ENCODE assay signal across 1 cellular context in the genomic region with DNA sequence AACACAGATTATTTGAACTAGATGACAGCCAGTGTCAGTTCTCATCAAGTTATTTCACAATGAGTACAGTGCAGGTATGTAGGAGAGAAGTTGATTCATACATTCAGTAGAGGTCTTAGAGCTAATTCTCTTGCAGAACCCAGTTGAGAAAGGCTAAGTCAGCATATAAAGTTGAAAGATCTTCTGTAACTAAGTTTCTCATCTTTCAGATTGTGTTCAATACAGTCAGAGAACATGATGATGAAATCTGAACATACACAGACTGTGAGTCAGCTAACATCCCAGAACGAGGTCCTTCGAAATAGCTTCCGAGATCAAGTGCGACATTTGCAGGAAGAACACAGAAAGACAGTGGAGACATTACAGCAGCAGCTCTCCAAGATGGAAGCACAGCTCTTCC.
A peak's percentile ranks its signal among the peaks of the same experiment; 100 is the strongest.
TF ChIP-seq lines count a peak whose summit lies in the region.

No MANE protein-coding gene starts in this region.

TF ChIP-seq in HepG2, 621 proteins besides CTCF, POLR2A, EP300 and RAD21:
- TF ChIP-seq ZFP62 (CRISPR knock-in tag; IDR thresholded peaks at IDR 0.05), result no peak
- TF ChIP-seq CEBPG (CRISPR knock-in tag; IDR thresholded peaks at IDR 0.05), result peak; percentile 65
- TF ChIP-seq, protein P1, sequence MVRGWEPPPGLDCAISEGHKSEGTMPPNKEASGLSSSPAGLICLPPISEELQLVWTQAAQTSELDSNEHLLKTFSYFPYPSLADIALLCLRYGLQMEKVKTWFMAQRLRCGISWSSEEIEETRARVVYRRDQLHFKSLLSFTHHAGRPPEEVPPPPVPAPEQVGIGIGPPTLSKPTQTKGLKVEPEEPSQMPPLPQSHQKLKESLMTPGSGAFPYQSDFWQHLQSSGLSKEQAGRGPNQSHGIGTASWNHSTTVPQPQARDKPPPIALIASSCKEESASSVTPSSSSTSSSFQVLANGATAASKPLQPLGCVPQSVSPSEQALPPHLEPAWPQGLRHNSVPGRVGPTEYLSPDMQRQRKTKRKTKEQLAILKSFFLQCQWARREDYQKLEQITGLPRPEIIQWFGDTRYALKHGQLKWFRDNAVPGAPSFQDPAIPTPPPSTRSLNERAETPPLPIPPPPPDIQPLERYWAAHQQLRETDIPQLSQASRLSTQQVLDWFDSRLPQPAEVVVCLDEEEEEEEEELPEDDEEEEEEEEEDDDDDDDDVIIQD (CRISPR knock-in tag; IDR thresholded peaks at IDR 0.05; ENCODE audit: low read depth), result peak; percentile 49; the same call in 1 of the 2 replicates
- TF ChIP-seq NFE2 (CRISPR knock-in tag; IDR thresholded peaks at IDR 0.05), result 0 out of 2 replicates have a peak, but pooled peaks have one; percentile 27
- TF ChIP-seq ZNF597 (CRISPR knock-in tag; IDR thresholded peaks at IDR 0.05), result no peak
- TF ChIP-seq JUND (CRISPR knock-in tag; IDR thresholded peaks at IDR 0.05), result peak; percentile 47; the same call in 1 of the 2 replicates
- TF ChIP-seq, protein P2, sequence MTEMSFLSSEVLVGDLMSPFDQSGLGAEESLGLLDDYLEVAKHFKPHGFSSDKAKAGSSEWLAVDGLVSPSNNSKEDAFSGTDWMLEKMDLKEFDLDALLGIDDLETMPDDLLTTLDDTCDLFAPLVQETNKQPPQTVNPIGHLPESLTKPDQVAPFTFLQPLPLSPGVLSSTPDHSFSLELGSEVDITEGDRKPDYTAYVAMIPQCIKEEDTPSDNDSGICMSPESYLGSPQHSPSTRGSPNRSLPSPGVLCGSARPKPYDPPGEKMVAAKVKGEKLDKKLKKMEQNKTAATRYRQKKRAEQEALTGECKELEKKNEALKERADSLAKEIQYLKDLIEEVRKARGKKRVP (CRISPR knock-in tag; IDR thresholded peaks at IDR 0.05), result peak in 1 of 2 experiments; percentile 43; a peak in 1 of 4 replicates
- TF ChIP-seq ATF7 (IDR thresholded peaks at IDR 0.05), result 0 out of 2 replicates have a peak, but pooled peaks have one; percentile 19
- TF ChIP-seq ATF7 (CRISPR knock-in tag; IDR thresholded peaks at IDR 0.05), result no peak
- no peak for TF ChIP-seq ARNT2 (CRISPR knock-in tag; IDR thresholded peaks at IDR 0.05; ENCODE audit: low read depth)
- TF ChIP-seq, protein P3, sequence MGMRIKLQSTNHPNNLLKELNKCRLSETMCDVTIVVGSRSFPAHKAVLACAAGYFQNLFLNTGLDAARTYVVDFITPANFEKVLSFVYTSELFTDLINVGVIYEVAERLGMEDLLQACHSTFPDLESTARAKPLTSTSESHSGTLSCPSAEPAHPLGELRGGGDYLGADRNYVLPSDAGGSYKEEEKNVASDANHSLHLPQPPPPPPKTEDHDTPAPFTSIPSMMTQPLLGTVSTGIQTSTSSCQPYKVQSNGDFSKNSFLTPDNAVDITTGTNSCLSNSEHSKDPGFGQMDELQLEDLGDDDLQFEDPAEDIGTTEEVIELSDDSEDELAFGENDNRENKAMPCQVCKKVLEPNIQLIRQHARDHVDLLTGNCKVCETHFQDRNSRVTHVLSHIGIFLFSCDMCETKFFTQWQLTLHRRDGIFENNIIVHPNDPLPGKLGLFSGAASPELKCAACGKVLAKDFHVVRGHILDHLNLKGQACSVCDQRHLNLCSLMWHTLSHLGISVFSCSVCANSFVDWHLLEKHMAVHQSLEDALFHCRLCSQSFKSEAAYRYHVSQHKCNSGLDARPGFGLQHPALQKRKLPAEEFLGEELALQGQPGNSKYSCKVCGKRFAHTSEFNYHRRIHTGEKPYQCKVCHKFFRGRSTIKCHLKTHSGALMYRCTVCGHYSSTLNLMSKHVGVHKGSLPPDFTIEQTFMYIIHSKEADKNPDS (CRISPR knock-in tag; IDR thresholded peaks at IDR 0.05), result no peak
- TF ChIP-seq ZFP37 (CRISPR knock-in tag; IDR thresholded peaks at IDR 0.05; ENCODE audit: borderline replicate concordance), result no peak
- peak; percentile 47 for TF ChIP-seq SKI (IDR thresholded peaks at IDR 0.05; ENCODE audit: partially characterized antibody)
- no peak for TF ChIP-seq PITX1 (CRISPR knock-in tag; IDR thresholded peaks at IDR 0.05)
- 0 out of 2 replicates have a peak, but pooled peaks have one; percentile 19 for TF ChIP-seq SAP130 (CRISPR knock-in tag; IDR thresholded peaks at IDR 0.05; ENCODE audit: low read depth)
- no peak for TF ChIP-seq ZNF484 (CRISPR knock-in tag; IDR thresholded peaks at IDR 0.05; ENCODE audit: borderline replicate concordance, low read depth)
- peak; percentile 98 for TF ChIP-seq MAFK (conservative IDR thresholded peaks at IDR 0.05 in 1 of 2, IDR thresholded peaks at IDR 0.05 in 1 of 2; ENCODE audit: low read length in 2 of 2)
- 0 out of 2 replicates have a peak, but pooled peaks have one; percentile 21 for TF ChIP-seq FOSL1 (CRISPR knock-in tag; IDR thresholded peaks at IDR 0.05; ENCODE audit: borderline replicate concordance)
- peak; percentile 98 for TF ChIP-seq MAFF (IDR thresholded peaks at IDR 0.05; ENCODE audit: low read depth, low read length)
- peak; percentile 69 for TF ChIP-seq CEBPB (IDR thresholded peaks at IDR 0.05; ENCODE audit: borderline replicate concordance, low read depth, low read length)
- peak; percentile 42 for TF ChIP-seq TEAD3 (CRISPR knock-in tag; optimal IDR thresholded peaks at IDR 0.05; ENCODE audit: borderline replicate concordance)
- 0 out of 2 replicates have a peak, but pooled peaks have one; percentile 32 for TF ChIP-seq BCL6 (CRISPR knock-in tag; IDR thresholded peaks at IDR 0.05)
- TF ChIP-seq NAIF1 (CRISPR knock-in tag; IDR thresholded peaks at IDR 0.05; ENCODE audit: borderline replicate concordance), result no peak
- peak; percentile 94 for TF ChIP-seq FOSL2 (CRISPR knock-in tag; IDR thresholded peaks at IDR 0.05)
- TF ChIP-seq ARID5B (CRISPR knock-in tag; IDR thresholded peaks at IDR 0.05), result peak; percentile 40; the same call in 1 of the 2 replicates
- no peak for TF ChIP-seq GABPB1 (CRISPR knock-in tag; IDR thresholded peaks at IDR 0.05)
- 0 out of 2 replicates have a peak, but pooled peaks have one; percentile 18 for TF ChIP-seq RARA (CRISPR knock-in tag; IDR thresholded peaks at IDR 0.05)
- TF ChIP-seq FOXA1 (IDR thresholded peaks at IDR 0.05), result no peak
- TF ChIP-seq FOXA1 (CRISPR knock-in tag; IDR thresholded peaks at IDR 0.05), result 0 out of 2 replicates have a peak, but pooled peaks have one; percentile 4
- TF ChIP-seq GATAD2A (CRISPR knock-in tag; IDR thresholded peaks at IDR 0.05), result peak; percentile 42; the same call in 1 of the 2 replicates
- TF ChIP-seq CREB1 (IDR thresholded peaks at IDR 0.05), result no peak
- 0 out of 2 replicates have a peak, but pooled peaks have one; percentile 18 for TF ChIP-seq CREB1 (CRISPR knock-in tag; IDR thresholded peaks at IDR 0.05)
- TF ChIP-seq ATF3 (CRISPR knock-in tag; IDR thresholded peaks at IDR 0.05), result peak; percentile 69
